Comparison of ENCODE assay signal across 11 cellular contexts in genomic region chr4:139171878-139172691, GRCh38. TPM values are rescaled to one million over a fixed set of nuclear protein-coding genes. Genes with fewer than 3 reads are reported as not detected.
DNase-seq lines count a peak whose midpoint lies in the region; ATAC-seq and TF ChIP-seq lines count a peak whose summit lies in the region.
"Had no signal": no experiment of that assay in that cellular context is flagged by ENCODE, and none has a peak within 500 bp of the region (broad histone marks: within the 10 kb centered on the region; RNA-seq: fewer than 3 reads in every experiment).

No MANE protein-coding gene starts in this region.

- H3K4me1 ChIP-seq in skeletal muscle tissue (ENCODE audit: control insufficient read depth in 3 of 3, insufficient read depth in 3 of 3, low read length in 3 of 3) (peaks cover 15 to 36% (median 25%) of the 10 kb centered on the region in 3 donors), tibial artery (peaks cover 0 to 68% (median 27%) of the 10 kb centered on the region in 4 donors)

- no peak for ATAC-seq in activated T-cell treated with anti-CD3 and anti-CD28 coated beads, Interleukin-2, amount 50 U/mL, for 4 hours
- ATAC-seq in HG02759 (IDR thresholded peaks at IDR 0.05; ENCODE audit: unreplicated experiment): no peak

- H3K27me3 ChIP-seq in skeletal muscle tissue (ENCODE audit: control insufficient read depth in 3 of 3, insufficient read depth in 3 of 3, low read length in 3 of 3): no peaks in the 10 kb centered on the region
- H3K27me3 ChIP-seq in tibial artery: no peaks in the 10 kb centered on the region

- H3K27ac Mint-ChIP-seq in activated T-cell treated with anti-CD3 and anti-CD28 coated beads, Interleukin-2, amount 50 U/mL, for 24 hours: peak overlapping the region; percentile 42
- H3K27ac Mint-ChIP-seq: dendritic cell treated with granulocyte-macrophage colony-stimulating factor and Interleukin-4, amounts not matched to agents 40 ng/mL and 50 ng/mL, for 4 days had no signal

- no peaks in the 10 kb centered on the region for H3K36me3 Mint-ChIP-seq in activated T-cell treated with anti-CD3 and anti-CD28 coated beads, Interleukin-2, amount 50 U/mL, for 24 hours (ENCODE audit: low read depth)
- H3K36me3 Mint-ChIP-seq in activated T-cell treated with anti-CD3 and anti-CD28 coated beads, Interleukin-2, amount 50 U/mL, for 4 hours (ENCODE audit: insufficient read depth): no peaks in the 10 kb centered on the region

- no peaks in the 10 kb centered on the region for H3K36me3 ChIP-seq in skeletal muscle tissue (ENCODE audit: control insufficient read depth in 3 of 3, insufficient read depth in 3 of 3, low read length in 3 of 3)
- no peaks in the 10 kb centered on the region for H3K36me3 ChIP-seq in tibial artery

- no peaks in the 10 kb centered on the region for H3K9me3 Mint-ChIP-seq in activated T-cell treated with anti-CD3 and anti-CD28 coated beads, Interleukin-2, amount 50 U/mL, for 24 hours
- no peaks in the 10 kb centered on the region for H3K9me3 Mint-ChIP-seq in activated T-cell treated with anti-CD3 and anti-CD28 coated beads, Interleukin-2, amount 50 U/mL, for 4 hours
- H3K9me3 Mint-ChIP-seq: dendritic cell treated with granulocyte-macrophage colony-stimulating factor and Interleukin-4, amounts not matched to agents 40 ng/mL and 50 ng/mL, for 4 days had no signal

- H3K9me3 ChIP-seq in skeletal muscle tissue (ENCODE audit: control insufficient read depth in 3 of 3, low read length in 3 of 3): no peaks in the 10 kb centered on the region
- no peaks in the 10 kb centered on the region for H3K9me3 ChIP-seq in tibial artery

- H3K27me3 Mint-ChIP-seq in activated T-cell treated with anti-CD3 and anti-CD28 coated beads, Interleukin-2, amount 50 U/mL, for 24 hours: peaks cover 13% of the 10 kb centered on the region
- no peaks in the 10 kb centered on the region for H3K27me3 Mint-ChIP-seq in activated T-cell treated with anti-CD3 and anti-CD28 coated beads, Interleukin-2, amount 50 U/mL, for 4 hours (ENCODE audit: low read depth)
- H3K27me3 Mint-ChIP-seq: dendritic cell treated with granulocyte-macrophage colony-stimulating factor and Interleukin-4, amounts not matched to agents 40 ng/mL and 50 ng/mL, for 4 days had no signal

- H3K27ac ChIP-seq in coronary artery: peak overlapping the region in 1 of 2 donors; percentile 69
- peak overlapping the region; percentile 2 for H3K27ac ChIP-seq in skeletal muscle tissue (ENCODE audit: low read depth, low read length)
- peak overlapping the region in 1 of 2 donors; percentile 58 for H3K27ac ChIP-seq in tibial artery

- peak overlapping the region; percentile 18 for H3K4me3 ChIP-seq in coronary artery
- no peak overlapping the region for H3K4me3 ChIP-seq in skeletal muscle tissue (ENCODE audit: low read length in 3 of 3)
- H3K4me3 ChIP-seq in tibial artery: no peak overlapping the region

- H3K4me1 Mint-ChIP-seq in activated T-cell treated with anti-CD3 and anti-CD28 coated beads, Interleukin-2, amount 50 U/mL, for 24 hours (ENCODE audit: low read depth): peaks cover 25% of the 10 kb centered on the region
- peaks cover 19% of the 10 kb centered on the region for H3K4me1 Mint-ChIP-seq in activated T-cell treated with anti-CD3 and anti-CD28 coated beads, Interleukin-2, amount 50 U/mL, for 4 hours (ENCODE audit: low read depth)

- no peak overlapping the region for H3K9ac ChIP-seq in skeletal muscle tissue (ENCODE audit: low read depth in 1 of 3, low read length in 3 of 3)

- intact Hi-C loops in tibial artery (cut with DNase I; ENCODE audit: low total_unique reads): loop anchor here (5.0 to 10.0 kb wide), 2 partner anchors 70 to 157 kb away; partner anchors contain the start of gene NOCT

- H3K4me3 Mint-ChIP-seq in activated T-cell treated with anti-CD3 and anti-CD28 coated beads, Interleukin-2, amount 50 U/mL, for 24 hours: no peak overlapping the region
- no peak overlapping the region for H3K4me3 Mint-ChIP-seq in activated T-cell treated with anti-CD3 and anti-CD28 coated beads, Interleukin-2, amount 50 U/mL, for 4 hours
- H3K4me3 Mint-ChIP-seq: dendritic cell treated with granulocyte-macrophage colony-stimulating factor and Interleukin-4, amounts not matched to agents 40 ng/mL and 50 ng/mL, for 4 days had no signal

- TF ChIP-seq CTCF in coronary artery (IDR thresholded peaks at IDR 0.05) (no peak), tibial artery (IDR thresholded peaks at IDR 0.05) (no peak)

- no peak for DNase-seq in activated T-cell treated with anti-CD3 and anti-CD28 coated beads, Interleukin-2, amount 50 U/mL, for 24 hours
- DNase-seq in activated T-cell treated with anti-CD3 and anti-CD28 coated beads, Interleukin-2, amount 50 U/mL, for 4 hours: no peak
- DNase-seq in NCI-H446 treated with DMSO at 0.1 percent for 48 hours (lab: John Stamatoyannopoulos, UW) (peak; percentile 56), coronary artery (ENCODE audit: low spot score) (no peak), tibial artery (no peak), NCI-H128 (lab: John Stamatoyannopoulos, UW; ENCODE audit: unreplicated experiment) (no peak)
- DNase-seq: C1 segment of cervical spinal cord, midbrain had no signal

RNA-seq across cellular contexts. Expression of gene ELF2, which starts 4.9 kb away (rescaled TPM):
- total RNA-seq in activated T-cell treated with anti-CD3 and anti-CD28 coated beads, Interleukin-2, amount 50 U/mL, for 4 hours: 10 to 100 TPM; 18.6 to 20.6 (median 18.6) TPM
- total RNA-seq in skeletal muscle tissue: 88.2 TPM
